In genomic region chr2:19355416-19355821, GRCh38 we compare ENCODE assay signal across 14 cellular contexts. TPM values are rescaled to one million over a fixed set of nuclear protein-coding genes. Genes with fewer than 3 reads are reported as not detected.
A peak's percentile ranks its signal among the peaks of the same experiment; 100 is the strongest.
DNase-seq lines count a peak whose midpoint lies in the region; TF ChIP-seq lines count a peak whose summit lies in the region.
"Had no signal": no experiment of that assay in that cellular context is flagged by ENCODE, and none has a peak within 500 bp of the region (broad histone marks: within the 10 kb centered on the region; RNA-seq: fewer than 3 reads in every experiment).

No MANE protein-coding gene starts in this region.

- peak overlapping the region; percentile 31 for H3K27ac ChIP-seq in AG04450 (ENCODE audit: low read depth, low read length)
- peak overlapping the region; percentile 87 to 94 (median 91) for H3K27ac ChIP-seq in esophagus muscularis mucosa (replicated peaks in 1 of 4)
- H3K27ac ChIP-seq in rectal smooth muscle tissue (ENCODE audit: low read depth, low read length) = peak overlapping the region; percentile 82
- H3K27ac ChIP-seq: C4-2B, SJCRH30 had no signal

- peak overlapping the region; percentile 93 for H3K4me3 ChIP-seq in AG04450 (ENCODE audit: low read depth, low read length)
- H3K4me3 ChIP-seq in esophagus muscularis mucosa = peak overlapping the region; percentile 75 to 90 (median 84)
- peak overlapping the region; percentile 79 for H3K4me3 ChIP-seq in rectal smooth muscle tissue (ENCODE audit: low read length)
- H3K4me3 ChIP-seq: SJCRH30 had no signal

- POLR2A ChIA-PET in AG04450 (lab: Yijun Ruan, JAX) = interaction anchor here (0.5 kb wide), 1 partner anchor 442 kb away, joined by 4 read pairs; no protein-coding TSS in a partner anchor

- WGBS in esophagus muscularis mucosa = 18% methylated on average over 17 of the region's 18 CpGs

- in situ Hi-C loops in GM13976 (cut with MboI; ENCODE audit: low sequenced_read_pairs, unreplicated experiment) = loop anchor here (10.0 to 25.0 kb wide), 3 partner anchors 509 to 843 kb away; no protein-coding TSS in a partner anchor

- DNase-seq in AG04450 (ENCODE audit: low read depth, low spot score) (no peak), GM13976 (ENCODE audit: low spot score) (peak; percentile 20), esophagus muscularis mucosa (ENCODE audit: extremely low spot score) (no peak), DMS53 (lab: John Stamatoyannopoulos, UW) (no peak), NCI-H1417 (lab: John Stamatoyannopoulos, UW) (no peak), NCI-H2107 treated with DMSO at 0.1 percent for 48 hours (lab: John Stamatoyannopoulos, UW; ENCODE audit: unreplicated experiment) (no peak), NCI-H1694 treated with DMSO at 0.1 percent for 48 hours (lab: John Stamatoyannopoulos, UW) (no peak)
- DNase-seq: activated naive CD8-positive, alpha-beta T cell treated with anti-CD3 and anti-CD28 coated beads, Interleukin-2, amount 50 U/mL, for 24 hours; hypothalamus; NCI-H146; NCI-H82; SJCRH30 had no signal

- TF ChIP-seq POLR2A in esophagus muscularis mucosa (IDR thresholded peaks at IDR 0.05; ENCODE audit: low read depth) = no peak

- peaks cover 5 to 31% (median 12%) of the 10 kb centered on the region in 4 donors for H3K36me3 ChIP-seq in esophagus muscularis mucosa
- H3K36me3 ChIP-seq in rectal smooth muscle tissue (ENCODE audit: control insufficient read depth, insufficient read depth, low read length) = no peaks in the 10 kb centered on the region
- H3K36me3 ChIP-seq: SJCRH30 had no signal

- TF ChIP-seq CTCF in AG04450 (IDR thresholded peaks at IDR 0.05; ENCODE audit: low read depth, low read length) (no peak), GM13976 (IDR thresholded peaks at IDR 0.05; ENCODE audit: borderline replicate concordance, control extremely low read depth, extremely low read depth, insufficient read depth, missing control alignments) (no peak), esophagus muscularis mucosa (IDR thresholded peaks at IDR 0.05) (no peak)

- peaks cover 24 to 95% (median 89%) of the 10 kb centered on the region in 4 donors for H3K4me1 ChIP-seq in esophagus muscularis mucosa
- no peaks in the 10 kb centered on the region for H3K4me1 ChIP-seq in rectal smooth muscle tissue (ENCODE audit: control insufficient read depth, insufficient read depth, low read length)
- H3K4me1 ChIP-seq: SJCRH30 had no signal

- intact Hi-C loops in esophagus muscularis mucosa (cut with DNase I) = loop anchor here (10.0 kb wide), 1 partner anchor 699 kb away; the partner anchor contains the start of gene LAPTM4A

- CTCF ChIA-PET in AG04450 (lab: Charles Lee) = interaction anchor here (0.5 to 1.3 kb wide), 2 partner anchors 605 to 837 kb away, joined by 3 to 4 read pairs; no protein-coding TSS in a partner anchor

- no peak overlapping the region for H3K9ac ChIP-seq in rectal smooth muscle tissue (ENCODE audit: low read length)

- no peak for TF ChIP-seq EP300 in esophagus muscularis mucosa (IDR thresholded peaks at IDR 0.05)

- H3K9me3 ChIP-seq in AG04450 (ENCODE audit: control insufficient read depth, insufficient read depth, low read length) (peaks cover 13% of the 10 kb centered on the region; the same call in 1 of the 2 replicates), esophagus muscularis mucosa (no peaks in the 10 kb centered on the region)
- H3K9me3 ChIP-seq: SJCRH30 had no signal

- H3K27me3 ChIP-seq in AG04450 (ENCODE audit: control insufficient read depth, insufficient read depth, low read length) (no peaks in the 10 kb centered on the region), esophagus muscularis mucosa (peaks cover 0 to 51% (median 0%) of the 10 kb centered on the region in 4 donors), rectal smooth muscle tissue (ENCODE audit: control insufficient read depth, insufficient read depth, low read length) (peaks cover 11% of the 10 kb centered on the region)
- H3K27me3 ChIP-seq: SJCRH30 had no signal

RNA-seq across cellular contexts. Expression of gene OSR1, which starts 3.0 kb away (rescaled TPM):
- polyA plus RNA-seq in AG04450 (2011; rRNA removed) = 13.5 and 14.0 TPM in 2 replicates
- polyA minus RNA-seq in AG04450 (2011; rRNA and poly(A)+ RNA removed) = 11.5 and 14.0 TPM in 2 replicates
- 10 to 100 TPM; 50.3 to 99.6 (median 74.7) TPM for total RNA-seq in esophagus muscularis mucosa

Comparison
In these comparisons a context has a peak if more than half of its experiments do, and no peak if none do; other contexts are left out.
1. H3K27ac ChIP-seq: peak in every context shown above with its lines; median percentile 91 in esophagus muscularis mucosa; 82 in rectal smooth muscle tissue; 31 in AG04450.